20 cellular contexts compared by ENCODE assay signal in genomic region chr16:72854537-72854936, GRCh38.
DNase-seq lines count a peak whose midpoint lies in the region; ATAC-seq, FAIRE-seq and TF ChIP-seq lines count a peak whose summit lies in the region.
"Had no signal": no experiment of that assay in that cellular context is flagged by ENCODE, and none has a peak within 500 bp of the region (broad histone marks: within the 10 kb centered on the region; RNA-seq: fewer than 3 reads in every experiment).

No MANE protein-coding gene starts in this region.

- H3K9me1 ChIP-seq in K562 (ENCODE audit: control insufficient read depth, insufficient read depth, low read length), result no peaks in the 10 kb centered on the region

- H3K4me3 Mint-ChIP-seq in CD14-positive monocyte (peak overlapping the region in 1 of 2 donors; percentile 71), nephron (no peak overlapping the region)
- H3K4me3 Mint-ChIP-seq: CD4-positive, alpha-beta T cell had no signal

- H3K9me3 Mint-ChIP-seq in CD14-positive monocyte, result peaks cover 0 to 3% (median 0%) of the 10 kb centered on the region in 7 donors
- H3K9me3 Mint-ChIP-seq in nephron, result no peaks in the 10 kb centered on the region
- H3K9me3 Mint-ChIP-seq: CD4-positive, alpha-beta T cell had no signal

- intact Hi-C loops in CD14-positive monocyte (cut with micrococcal nuclease) (loop anchor here in 1 of 2 donors (2.0 to 10.0 kb wide), 2 partner anchors 20 to 200 kb away; no protein-coding TSS in a partner anchor), K562 (cut with micrococcal nuclease) (no loop called here), tibial artery (cut with DNase I; ENCODE audit: low total_unique reads) (loop anchor here (5.0 kb wide), 1 partner anchor 83 kb away; no protein-coding TSS in a partner anchor)

- no peak overlapping the region for H3K9ac ChIP-seq in K562 (ENCODE audit: insufficient read depth in 1 of 2, low read depth in 2 of 2, low read length in 2 of 2)
- H3K9ac ChIP-seq: KMS-11 had no signal

- POLR2A ChIA-PET in K562 (lab: Yijun Ruan, JAX), result interaction anchor here (1.1 kb wide), 1 partner anchor 17 kb away, joined by 3 read pairs; no protein-coding TSS in a partner anchor

- H3K36me3 Mint-ChIP-seq in CD14-positive monocyte (peaks cover 5 to 7% of the 10 kb centered on the region in 2 donors), nephron (ENCODE audit: low read depth) (no peaks in the 10 kb centered on the region)

- no TSS peak for BruUV-seq in K562 (replicated peaks; lab: Mats Ljungman, UMichigan)

- H3K79me2 ChIP-seq in K562 (ENCODE audit: control insufficient read depth, insufficient read depth, low read length), result no peaks in the 10 kb centered on the region

- TF ChIP-seq RAD21 in K562 (CRISPR knock-in tag; conservative IDR thresholded peaks at IDR 0.05 in 1 of 2, IDR thresholded peaks at IDR 0.05 in 1 of 2), result no peak

- H3K27ac ChIP-seq in K562 (ENCODE audit: extremely low read depth, low read depth, low read length) (no peak overlapping the region), tibial artery (peak overlapping the region; percentile 65 to 99)
- H3K27ac ChIP-seq: KMS-11 had no signal

- no peaks in the 10 kb centered on the region for H3K36me3 ChIP-seq in K562 (ENCODE audit: control insufficient read depth, insufficient read depth, low read length)
- H3K36me3 ChIP-seq in tibial artery, result no peaks in the 10 kb centered on the region
- H3K36me3 ChIP-seq: BE2C had no signal

- FAIRE-seq in K562 (lab: Jason Lieb, UNC), result no peak
- FAIRE-seq: H54 had no signal

- no peak overlapping the region for H2AFZ ChIP-seq in K562 (ENCODE audit: low read depth, low read length)

- H3K4me3 ChIP-seq in K562, result no peak overlapping the region
- no peak overlapping the region for H3K4me3 ChIP-seq in tibial artery

- H3K27me3 ChIP-seq in K562 (ENCODE audit: control insufficient read depth in 2 of 2, insufficient read depth in 2 of 2, low read length in 2 of 2), result peaks cover 13 to 32% of the 10 kb centered on the region in 2 experiments; a peak in 4 of 5 replicates
- H3K27me3 ChIP-seq in tibial artery, result no peaks in the 10 kb centered on the region
- H3K27me3 ChIP-seq: BE2C had no signal

- H3K27ac Mint-ChIP-seq in CD14-positive monocyte (peak overlapping the region; percentile 92 to 98 (median 98)), nephron (peak overlapping the region in 2 of 3 experiments; percentile 58 to 74)
- H3K27ac Mint-ChIP-seq: CD4-positive, alpha-beta T cell had no signal

- 5% methylated on average over 5 of the region's 5 CpGs for WGBS in K562 (ENCODE audit: insufficient coverage, low coverage, missing lambda C conversion rate)

- H3K4me1 ChIP-seq in K562 (replicated peaks in 1 of 2; ENCODE audit: control insufficient read depth in 2 of 2, insufficient read depth in 2 of 2, low read length in 2 of 2) (no peaks in the 10 kb centered on the region), tibial artery (peaks cover 0 to 94% (median 52%) of the 10 kb centered on the region in 4 donors)

- H3K9me3 ChIP-seq in K562 (replicated peaks; ENCODE audit: control insufficient read depth, insufficient read depth, low read depth, low read length) (no peaks in the 10 kb centered on the region), tibial artery (no peaks in the 10 kb centered on the region)
- H3K9me3 ChIP-seq: BE2C had no signal

- H3K4me2 ChIP-seq in K562 (ENCODE audit: insufficient read depth, low read length), result no peak overlapping the region
- H3K4me2 ChIP-seq: KMS-11 had no signal

- TF ChIP-seq CTCF in CD14-positive monocyte (IDR thresholded peaks at IDR 0.05) (no peak), K562 (IDR thresholded peaks at IDR 0.05 in 2 of 3, conservative IDR thresholded peaks at IDR 0.05 in 1 of 3; ENCODE audit: insufficient read depth in 2 of 3, low read depth in 1 of 3, low read length in 3 of 3) (no peak), nephron (IDR thresholded peaks at IDR 0.05; ENCODE audit: unreplicated experiment in 3 of 3) (no peak), tibial artery (IDR thresholded peaks at IDR 0.05) (no peak)

- ATAC-seq in K562, result no peak
- ATAC-seq: Panc1 had no signal

- in situ Hi-C loops in K562 (cut with MboI), result no loop called here

- no peaks in the 10 kb centered on the region for H4K20me1 ChIP-seq in K562 (replicated peaks; ENCODE audit: control insufficient read depth, insufficient read depth, low read length)

- peaks cover 41% of the 10 kb centered on the region for H3K4me1 Mint-ChIP-seq in CD14-positive monocyte
- H3K4me1 Mint-ChIP-seq in nephron, result peaks cover 47% of the 10 kb centered on the region

- TF ChIP-seq EP300 in K562 (IDR thresholded peaks at IDR 0.05; ENCODE audit: low read length), result no peak

- CTCF ChIA-PET in K562 (lab: Yijun Ruan, JAX; ENCODE audit: low intra/inter-chr PET ratio), result no interaction called here

- H3K27me3 Mint-ChIP-seq in CD14-positive monocyte (ENCODE audit: low read depth in 3 of 3) (peaks cover 0 to 3% (median 0%) of the 10 kb centered on the region in 3 donors), nephron (ENCODE audit: low read depth) (no peaks in the 10 kb centered on the region)
- H3K27me3 Mint-ChIP-seq: CD4-positive, alpha-beta T cell had no signal

- no peak for TF ChIP-seq POLR2A in K562 (conservative IDR thresholded peaks at IDR 0.05)

- DNase-seq in CD14-positive monocyte (ENCODE audit: low spot score) (no peak), K562 (ENCODE audit: extremely low read depth in 1 of 4, low spot score in 3 of 4) (no peak), tibial artery (no peak), NCI-H524 treated with DMSO at 0.1 percent for 48 hours (lab: John Stamatoyannopoulos, UW) (no peak), kidney tubule cell (ENCODE audit: low spot score) (no peak)
- no peak for DNase-seq in stimulated activated naive CD4-positive, alpha-beta T cell (lab: John Stamatoyannopoulos, UW)
- DNase-seq: BE2C; CD4-positive, alpha-beta T cell; COR-L47; DMS79; NCI-H1105; NCI-H146; NCI-H2029; NCI-H226; NCI-H510A treated with DMSO at 0.1 percent for 48 hours; NCI-H82 had no signal

TF ChIP-seq in K562, 482 proteins besides CTCF, POLR2A, EP300 and RAD21:
- TF ChIP-seq ZNF316 (IDR thresholded peaks at IDR 0.05) (peak; percentile 20; the same call in 1 of the 2 replicates), THRAP3 (IDR thresholded peaks at IDR 0.05; ENCODE audit: borderline replicate concordance) (no peak)
